ENCODE assay signal across 38 cellular contexts in the genomic region with DNA sequence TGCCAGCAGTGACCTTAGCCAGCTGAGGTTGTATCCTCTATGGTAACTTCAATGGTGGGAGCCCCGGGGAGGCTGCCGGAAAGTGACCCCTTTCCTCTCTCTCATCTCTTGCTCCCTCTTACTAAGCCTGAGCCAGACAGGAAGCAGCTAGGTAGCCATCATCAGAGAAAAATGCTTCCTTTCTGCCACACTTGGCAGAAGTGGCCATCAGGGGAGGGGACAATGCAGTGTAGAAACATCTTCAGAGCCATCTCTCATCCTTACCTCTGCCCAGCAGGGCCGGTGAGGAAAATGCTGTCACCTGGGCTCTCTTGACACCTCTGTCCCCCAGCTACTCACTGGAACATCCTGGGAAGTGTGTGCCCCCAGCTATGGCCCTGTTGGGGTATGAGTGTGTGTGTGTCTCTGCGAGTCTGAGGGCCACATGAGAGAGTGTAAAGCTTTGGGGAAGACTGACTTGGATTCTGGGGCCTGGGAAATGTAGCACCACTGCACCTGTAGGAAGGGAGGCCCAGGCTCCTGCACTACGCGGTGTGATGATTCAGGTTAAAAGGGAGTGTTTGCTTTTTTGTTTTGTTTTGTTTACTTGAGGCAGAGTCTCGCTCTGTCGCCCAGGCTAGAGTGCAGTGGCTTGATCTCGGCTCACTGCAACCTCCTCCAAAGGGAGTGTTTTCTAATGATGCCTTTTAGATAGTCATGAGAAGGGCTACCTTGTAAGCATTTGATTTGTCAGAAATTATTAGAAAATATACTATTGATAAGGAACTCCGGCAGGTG. TPM values are rescaled to one million over a fixed set of nuclear protein-coding genes. Genes with fewer than 3 reads are reported as not detected.
A peak's percentile ranks its signal among the peaks of the same experiment; 100 is the strongest.
DNase-seq lines count a peak whose midpoint lies in the region; FAIRE-seq and TF ChIP-seq lines count a peak whose summit lies in the region.
"Had no signal": no experiment of that assay in that cellular context is flagged by ENCODE, and none has a peak within 500 bp of the region (broad histone marks: within the 10 kb centered on the region; RNA-seq: fewer than 3 reads in every experiment).

No MANE protein-coding gene starts in this region.

- H3K27ac Mint-ChIP-seq in astrocyte (ENCODE audit: unreplicated experiment) (no peak overlapping the region), neural crest cell (ENCODE audit: unreplicated experiment) (no peak overlapping the region), chondrocyte (ENCODE audit: unreplicated experiment) (no peak overlapping the region)
- H3K27ac Mint-ChIP-seq: activated CD4-positive, alpha-beta memory T cell treated with anti-CD3 and anti-CD28 coated beads for 36 hours; activated naive CD4-positive, alpha-beta T cell treated with anti-CD3 and anti-CD28 coated beads, Interleukin-2, amount 10 ng/mL, durations not matched to agents 7 days and 5 days; activated T-helper 1 cell treated with anti-CD3 and anti-CD28 coated beads, Interleukin-12 subunit alpha, Interleukin-12 subunit beta, Interleukin-2, Interleukin-4 antibody, amounts not matched to agents 30 ng/mL and 10 ng/mL and 1 ng/mL, durations not matched to agents 14 hours and 24 hours and 36 hours; effector memory CD8-positive, alpha-beta T cell; GM23338 had no signal

- no peaks in the 10 kb centered on the region for H4K20me1 ChIP-seq in astrocyte (ENCODE audit: insufficient read depth, low read length)

- peak overlapping the region; percentile 26 for H3K4me2 ChIP-seq in astrocyte (ENCODE audit: low read length)
- H3K4me2 ChIP-seq: GM23338, smooth muscle cell had no signal

- intact Hi-C loops in sigmoid colon (cut with DNase I) = no loop called here

- H3K27ac ChIP-seq in astrocyte (ENCODE audit: low read depth, low read length) = no peak overlapping the region
- no peak overlapping the region for H3K27ac ChIP-seq in sigmoid colon
- H3K27ac ChIP-seq: C4-2B, colonic mucosa, SJCRH30, stomach had no signal

- H3K9me3 ChIP-seq in astrocyte (ENCODE audit: insufficient read depth, low read depth, low read length) (no peaks in the 10 kb centered on the region), sigmoid colon (no peaks in the 10 kb centered on the region)
- H3K9me3 ChIP-seq: breast epithelium, colonic mucosa, SJCRH30, stomach, tibial nerve had no signal

- DNase-seq in AG10803 (ENCODE audit: low read depth) = peak; percentile 35
- peak; percentile 45 for DNase-seq in EH (ENCODE audit: low read depth)
- no peak for DNase-seq in astrocyte (ENCODE audit: low read depth)
- DNase-seq in neural crest cell (ENCODE audit: low read depth, low spot score) = no peak
- DNase-seq in nucleus accumbens (lab: John Stamatoyannopoulos, UW) = no peak
- no peak for DNase-seq in chondrocyte (ENCODE audit: low spot score)
- no peak for DNase-seq in sigmoid colon
- DNase-seq: activated CD4-positive, alpha-beta memory T cell treated with anti-CD3 and anti-CD28 coated beads for 36 hours; activated CD8-positive, alpha-beta memory T cell treated with anti-CD3 and anti-CD28 coated beads, Interleukin-2, amount 50 U/mL, for 4 hours; activated naive CD4-positive, alpha-beta T cell treated with anti-CD3 and anti-CD28 coated beads, Interleukin-2, amount 10 ng/mL, durations not matched to agents 7 days and 5 days; amniotic stem cell; Calu3; effector memory CD8-positive, alpha-beta T cell; head of caudate nucleus; left cardiac atrium; mesendoderm; NCI-H1105; NCI-H1930; NCI-H2227 treated with DMSO at 0.1 percent for 48 hours; NCI-H774; SJCRH30; stimulated activated CD4-positive, alpha-beta T cell treated with anti-CD3 and anti-CD28 coated beads, Interleukin-1b, Interleukin-23, amount 100 ng/mL, for 48 hours; stomach had no signal

- no peak for TF ChIP-seq POLR2A in sigmoid colon (IDR thresholded peaks at IDR 0.05)

- peak overlapping the region; percentile 11 for H2AFZ ChIP-seq in astrocyte (ENCODE audit: low read depth, low read length)
- H2AFZ ChIP-seq: GM23338 had no signal

- peaks cover 20% of the 10 kb centered on the region for H3K27me3 Mint-ChIP-seq in astrocyte (ENCODE audit: low read depth, unreplicated experiment)
- peaks cover 8% of the 10 kb centered on the region for H3K27me3 Mint-ChIP-seq in neural crest cell (ENCODE audit: low read depth)
- H3K27me3 Mint-ChIP-seq in chondrocyte (ENCODE audit: low read depth) = peaks cover 10% of the 10 kb centered on the region

- FAIRE-seq in astrocyte (lab: Jason Lieb, UNC) = no peak
- FAIRE-seq: GM12892, TTC549 had no signal

- no peaks in the 10 kb centered on the region for H3K79me2 ChIP-seq in astrocyte (ENCODE audit: insufficient read depth, low read length)

- 90 to 92% methylated on average over 10 of the region's 10 CpGs for WGBS in sigmoid colon, 2 donors

- TF ChIP-seq EP300 in sigmoid colon (IDR thresholded peaks at IDR 0.05) = no peak

- H3K4me1 ChIP-seq in astrocyte (ENCODE audit: insufficient read depth, low read length) (peaks cover 27% of the 10 kb centered on the region), sigmoid colon (peaks cover 0 to 13% (median under 1%) of the 10 kb centered on the region in 4 donors)
- H3K4me1 ChIP-seq: breast epithelium, colonic mucosa, SJCRH30 had no signal

- H3K27me3 ChIP-seq in astrocyte (ENCODE audit: insufficient read depth, low read length) (no peaks in the 10 kb centered on the region), sigmoid colon (no peaks in the 10 kb centered on the region)
- H3K27me3 ChIP-seq: breast epithelium, colonic mucosa, SJCRH30, tibial nerve had no signal

- no peak overlapping the region for H3K9ac ChIP-seq in astrocyte (ENCODE audit: low read length)

- no peak for TF ChIP-seq CTCF in AG10803 (conservative IDR thresholded peaks at IDR 0.05; ENCODE audit: low read length)
- no peak for TF ChIP-seq CTCF in astrocyte (IDR thresholded peaks at IDR 0.05; ENCODE audit: insufficient read depth, low read depth, low read length)
- no peak for TF ChIP-seq CTCF in neural crest cell (conservative IDR thresholded peaks at IDR 0.05)
- TF ChIP-seq CTCF in chondrocyte (IDR thresholded peaks at IDR 0.05) = no peak
- no peak for TF ChIP-seq CTCF in sigmoid colon (IDR thresholded peaks at IDR 0.05)

- H3K36me3 ChIP-seq in astrocyte (ENCODE audit: insufficient read depth, low read length) = no peaks in the 10 kb centered on the region
- peaks cover 0 to 36% (median 4%) of the 10 kb centered on the region in 4 donors for H3K36me3 ChIP-seq in sigmoid colon
- H3K36me3 ChIP-seq: breast epithelium, colonic mucosa, tibial nerve had no signal

- H3K4me3 ChIP-seq in AG10803 (ENCODE audit: low read length) (no peak overlapping the region), astrocyte (ENCODE audit: insufficient read depth, low read depth, low read length) (no peak overlapping the region), sigmoid colon (no peak overlapping the region)
- H3K4me3 ChIP-seq: breast epithelium, colonic mucosa, GM23338, SJCRH30, smooth muscle cell, stomach, tibial nerve had no signal

- no peak overlapping the region for H3K4me3 Mint-ChIP-seq in astrocyte (ENCODE audit: unreplicated experiment)
- H3K4me3 Mint-ChIP-seq in neural crest cell = peak overlapping the region; percentile 49
- no peak overlapping the region for H3K4me3 Mint-ChIP-seq in chondrocyte (ENCODE audit: unreplicated experiment)
- H3K4me3 Mint-ChIP-seq: activated CD4-positive, alpha-beta memory T cell treated with anti-CD3 and anti-CD28 coated beads for 36 hours; activated naive CD4-positive, alpha-beta T cell treated with anti-CD3 and anti-CD28 coated beads, Interleukin-2, amount 10 ng/mL, durations not matched to agents 7 days and 5 days; activated T-helper 1 cell treated with anti-CD3 and anti-CD28 coated beads, Interleukin-12 subunit alpha, Interleukin-12 subunit beta, Interleukin-2, Interleukin-4 antibody, amounts not matched to agents 30 ng/mL and 10 ng/mL and 1 ng/mL, durations not matched to agents 14 hours and 24 hours and 36 hours; effector memory CD8-positive, alpha-beta T cell; GM23338 had no signal

- H3K9me3 Mint-ChIP-seq in astrocyte (ENCODE audit: unreplicated experiment) = peaks cover 2% of the 10 kb centered on the region
- H3K9me3 Mint-ChIP-seq in neural crest cell = no peaks in the 10 kb centered on the region
- no peaks in the 10 kb centered on the region for H3K9me3 Mint-ChIP-seq in chondrocyte (ENCODE audit: low read depth)
- H3K9me3 Mint-ChIP-seq: activated CD4-positive, alpha-beta memory T cell treated with anti-CD3 and anti-CD28 coated beads for 36 hours; activated naive CD4-positive, alpha-beta T cell treated with anti-CD3 and anti-CD28 coated beads, Interleukin-2, amount 10 ng/mL, durations not matched to agents 7 days and 5 days; activated T-helper 1 cell treated with anti-CD3 and anti-CD28 coated beads, Interleukin-12 subunit alpha, Interleukin-12 subunit beta, Interleukin-2, Interleukin-4 antibody, amounts not matched to agents 30 ng/mL and 10 ng/mL and 1 ng/mL, durations not matched to agents 14 hours and 24 hours and 36 hours; effector memory CD8-positive, alpha-beta T cell; GM23338 had no signal

- peaks cover 18% of the 10 kb centered on the region for H3K4me1 Mint-ChIP-seq in astrocyte (ENCODE audit: low read depth, unreplicated experiment)
- H3K4me1 Mint-ChIP-seq in neural crest cell = peaks cover 67% of the 10 kb centered on the region
- H3K4me1 Mint-ChIP-seq in chondrocyte (ENCODE audit: low read depth) = peaks cover 27% of the 10 kb centered on the region

- H3K36me3 Mint-ChIP-seq in astrocyte (ENCODE audit: low read depth, unreplicated experiment) (peaks cover 11% of the 10 kb centered on the region), neural crest cell (ENCODE audit: low read depth) (no peaks in the 10 kb centered on the region), chondrocyte (ENCODE audit: low read depth) (no peaks in the 10 kb centered on the region)
- H3K36me3 Mint-ChIP-seq: activated CD4-positive, alpha-beta memory T cell treated with anti-CD3 and anti-CD28 coated beads for 36 hours; activated naive CD4-positive, alpha-beta T cell treated with anti-CD3 and anti-CD28 coated beads, Interleukin-2, amount 10 ng/mL, durations not matched to agents 7 days and 5 days had no signal

RNA-seq across cellular contexts. Expression of gene CNTN2, which starts 48.7 kb away (rescaled TPM):
- 0.07 and 0.23 TPM in 2 replicates for total RNA-seq in astrocyte
- total RNA-seq in neural crest cell = 24.9 and 26.3 TPM in 2 replicates
- total RNA-seq in chondrocyte = not detected in 3 replicates
- 1 to 10 TPM; 1.8 to 4.4 (median 3.4) TPM for total RNA-seq in sigmoid colon
- 1 to 10 TPM in 1 of 3 donors, under 1 TPM in 1, not detected in 1; 0.46 to 1.5 TPM for polyA plus RNA-seq in sigmoid colon
- total RNA-seq: activated CD4-positive, alpha-beta memory T cell treated with anti-CD3 and anti-CD28 coated beads for 36 hours; activated T-helper 1 cell treated with anti-CD3 and anti-CD28 coated beads, Interleukin-12 subunit alpha, Interleukin-12 subunit beta, Interleukin-2, Interleukin-4 antibody, amounts not matched to agents 30 ng/mL and 10 ng/mL and 1 ng/mL, durations not matched to agents 14 hours and 24 hours and 36 hours; breast epithelium; Calu3; Daoy; fibroblast of villous mesenchyme; myocyte; RPMI7951; smooth muscle cell; T-helper 1 cell treated with Interleukin-12 subunit alpha and Interleukin-12 subunit beta and Interleukin-4 antibody, amounts not matched to agents 30 ng/mL and 1 ng/mL, for 36 hours had no signal
- polyA plus RNA-seq: AG04450, smooth muscle cell had no signal

Comparison
In these comparisons a context has a peak if more than half of its experiments do, and no peak if none do; other contexts are left out.
1. DNase-seq: peak in AG10803 (single experiment) and EH (single experiment); none in astrocyte (single experiment), neural crest cell (single experiment), nucleus accumbens (0 of 56), chondrocyte (single experiment) and sigmoid colon (single experiment).